Comparison of ENCODE assay signal across 8 cellular contexts in genomic region chr1:243850368-243851128, GRCh38. TPM values are rescaled to one million over a fixed set of nuclear protein-coding genes. Genes with fewer than 3 reads are reported as not detected.
A peak's percentile ranks its signal among the peaks of the same experiment; 100 is the strongest.
DNase-seq lines count a peak whose midpoint lies in the region; ATAC-seq, FAIRE-seq and TF ChIP-seq lines count a peak whose summit lies in the region.

No MANE protein-coding gene starts in this region.

- H3K4me1 ChIP-seq in A549: peaks cover 35% of the 10 kb centered on the region

- 0% methylated on average over 1 of the region's 94 CpGs for WGBS in A549 (ENCODE audit: missing lambda C conversion rate)

- no peak for TF ChIP-seq EP300 in A549 (IDR thresholded peaks at IDR 0.05)

- TF ChIP-seq CTCF in A549 (IDR thresholded peaks at IDR 0.05) (no peak), chondrocyte (IDR thresholded peaks at IDR 0.05) (no peak)

- peak; percentile 18 for TF ChIP-seq POLR2A in A549 (IDR thresholded peaks at IDR 0.05; ENCODE audit: low read length)

- no peaks in the 10 kb centered on the region for H3K9me3 ChIP-seq in A549

- peak; percentile 74 to 79 for ATAC-seq in A549
- ATAC-seq in GM18520 (IDR thresholded peaks at IDR 0.05; ENCODE audit: unreplicated experiment): peak; percentile 37
- ATAC-seq in HG03025 (IDR thresholded peaks at IDR 0.05; ENCODE audit: low FRiP score, unreplicated experiment): peak; percentile 59
- ATAC-seq in left colon: peak; percentile 56

- no peak for FAIRE-seq in A549 (lab: Jason Lieb, UNC)

- TF ChIP-seq RAD21 in A549 (conservative IDR thresholded peaks at IDR 0.05 in 1 of 2, IDR thresholded peaks at IDR 0.05 in 1 of 2): peak in 1 of 2 experiments; percentile 24; a peak in 1 of 5 replicates

- CTCF ChIA-PET in A549 (lab: Yijun Ruan, JAX): no interaction called here

- peak; percentile 64 to 91 for DNase-seq in A549 (ENCODE audit: low read depth in 1 of 2, low spot score in 1 of 2)
- DNase-seq in NCI-H2171 (lab: John Stamatoyannopoulos, UW): peak; percentile 89
- DNase-seq in activated CD4-positive, alpha-beta T cell treated with anti-CD3 and anti-CD28 coated beads for 4 hours: peak; percentile 81 to 86
- DNase-seq in chondrocyte (ENCODE audit: low spot score): peak; percentile 94
- DNase-seq in left colon: peak; percentile 71 to 75
- DNase-seq in stimulated activated CD4-positive, alpha-beta T cell treated with anti-CD3 and anti-CD28 coated beads, Interleukin-1b, Interleukin-23, amount 100 ng/mL, for 24 hours (ENCODE audit: low read depth in 4 of 4, low spot score in 1 of 4): peak; percentile 49 to 75 (median 62)

- POLR2A ChIA-PET in A549 (lab: Yijun Ruan, JAX): interaction anchor here (0.6 to 1.6 kb wide), 6 partner anchors 52 to 462 kb away, joined by 3 to 10 read pairs (median 4); no protein-coding TSS in a partner anchor

- H3K4me1 Mint-ChIP-seq in chondrocyte (ENCODE audit: low read depth): peaks cover 22% of the 10 kb centered on the region

- peak overlapping the region; percentile 74 for H3K4me2 ChIP-seq in A549

- H3K4me3 ChIP-seq in A549: peak overlapping the region; percentile 75

- no peaks in the 10 kb centered on the region for H3K9me3 Mint-ChIP-seq in chondrocyte (ENCODE audit: low read depth)

- H3K27ac Mint-ChIP-seq in chondrocyte (ENCODE audit: unreplicated experiment): peak overlapping the region; percentile 91

- intact Hi-C loops in left colon (cut with DNase I, micrococcal nuclease): no loop called here

- H3K27ac ChIP-seq in A549: peak overlapping the region; percentile 94 to 99

- no peaks in the 10 kb centered on the region for H3K27me3 Mint-ChIP-seq in chondrocyte (ENCODE audit: low read depth)

- H3K36me3 Mint-ChIP-seq in chondrocyte (ENCODE audit: low read depth): no peaks in the 10 kb centered on the region

- H3K4me3 Mint-ChIP-seq in chondrocyte (ENCODE audit: unreplicated experiment): peak overlapping the region; percentile 80

TF ChIP-seq in A549, 52 proteins besides CTCF, POLR2A, EP300 and RAD21 (continues in another document):
- TF ChIP-seq FOXS1 (CRISPR knock-in tag; IDR thresholded peaks at IDR 0.05) (peak; percentile 23; the same call in 1 of the 2 replicates), POLR2AphosphoS2 (conservative IDR thresholded peaks at IDR 0.05; ENCODE audit: low read length) (no peak), ZFP36 (IDR thresholded peaks at IDR 0.05; ENCODE audit: borderline replicate concordance, partially characterized antibody) (no peak), TFCP2L1 (CRISPR knock-in tag; IDR thresholded peaks at IDR 0.05) (no peak), BCL3 (IDR thresholded peaks at IDR 0.05) (no peak; the same call in 1 of the 3 replicates), NR3C1 (IDR thresholded peaks at IDR 0.05) (no peak), GATA3 (IDR thresholded peaks at IDR 0.05; ENCODE audit: borderline replicate concordance) (no peak), SREBF2 (IDR thresholded peaks at IDR 0.05) (no peak), BHLHE40 (IDR thresholded peaks at IDR 0.05; ENCODE audit: low read depth, low read length) (no peak), KDM1A (IDR thresholded peaks at IDR 0.05; ENCODE audit: low read depth) (no peak), RNF2 (IDR thresholded peaks at IDR 0.05; ENCODE audit: borderline replicate concordance, low read depth) (no peak), CBX8 (IDR thresholded peaks at IDR 0.05) (no peak), NFE2L2 (conservative IDR thresholded peaks at IDR 0.05; ENCODE audit: low read length) (no peak), ZNF302 (CRISPR knock-in tag; IDR thresholded peaks at IDR 0.05) (no peak), HOXA7 (CRISPR knock-in tag; IDR thresholded peaks at IDR 0.05) (no peak), PBX3 (IDR thresholded peaks at IDR 0.05) (0 out of 2 replicates have a peak, but pooled peaks have one; percentile 36), RCOR1 (IDR thresholded peaks at IDR 0.05; ENCODE audit: low read depth, low read length) (no peak), USF2 (IDR thresholded peaks at IDR 0.05) (no peak), MAFK (IDR thresholded peaks at IDR 0.05; ENCODE audit: partially characterized antibody) (no peak), E2F6 (IDR thresholded peaks at IDR 0.05; ENCODE audit: borderline replicate concordance, low read depth) (peak; percentile 95), ELK1 (IDR thresholded peaks at IDR 0.05; ENCODE audit: low read depth, low read length) (no peak), RARB (CRISPR knock-in tag; IDR thresholded peaks at IDR 0.05) (no peak), CHD2 (IDR thresholded peaks at IDR 0.05; ENCODE audit: low read length, partially characterized antibody) (peak; percentile 79), REST (IDR thresholded peaks at IDR 0.05) (peak; percentile 63; the same call in 1 of the 2 replicates), HDAC2 (IDR thresholded peaks at IDR 0.05) (no peak)

RNA-seq across cellular contexts. Expression of gene AKT3, which starts 0.5 kb away (rescaled TPM):
- polyA plus RNA-seq in A549 (2011; rRNA removed) (34.1 and 43.5 TPM in 2 replicates), A549 (2017; fragmentation: RNase III; extraction: RNeasy Plus Mini Kit Qiagen cat#74134 plus additional on column Dnase treatment) (16.5 to 18.4 TPM (median 17.5 TPM) in 3 replicates)
- 9.7 and 10.1 TPM in 2 replicates for polyA plus RNA-seq in A549 (2012; cell fraction: cytosol; rRNA removed)
- 5.2 and 10.0 TPM in 2 replicates for polyA plus RNA-seq in A549 (2012; cell fraction: nucleus; rRNA removed)
- polyA minus RNA-seq in A549 (2011; rRNA and poly(A)+ RNA removed): 29.7 and 31.0 TPM in 2 replicates
- total RNA-seq in chondrocyte (85.0 to 113 TPM (median 111 TPM) in 3 replicates), left colon (10 to 100 TPM in 1 of 2 donors, 1 to 10 TPM in 1; 9.7 to 21.1 TPM)

Comparison
In these comparisons a context has a peak if more than half of its experiments do, and no peak if none do; other contexts are left out.
1. Peak in every context shown above with its lines: DNase-seq, ATAC-seq, H3K4me3 ChIP-seq and H3K27ac ChIP-seq.